In the genomic region with DNA sequence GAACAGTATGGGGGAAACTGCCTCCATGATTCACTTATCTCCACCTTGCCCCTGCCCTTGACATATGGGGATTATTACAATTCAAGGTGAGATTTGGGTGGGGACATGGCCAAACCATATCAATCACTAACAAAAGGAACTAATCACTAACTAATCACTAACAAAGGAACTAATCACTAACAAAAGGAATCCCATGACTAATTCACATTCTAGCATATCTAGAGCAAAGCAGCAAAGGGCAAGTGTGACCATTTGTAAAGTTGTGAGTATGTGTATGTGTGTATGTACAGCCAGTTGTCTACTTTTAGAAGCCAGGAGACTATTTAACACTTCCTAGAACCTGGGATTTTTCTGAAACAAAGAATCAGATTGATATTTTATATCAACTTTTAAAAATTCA, we compare ENCODE assay signal across 33 cellular contexts. TPM values are rescaled to one million over a fixed set of nuclear protein-coding genes. Genes with fewer than 3 reads are reported as not detected.
DNase-seq lines count a peak whose midpoint lies in the region; ATAC-seq and TF ChIP-seq lines count a peak whose summit lies in the region.
"Had no signal": no experiment of that assay in that cellular context is flagged by ENCODE, and none has a peak within 500 bp of the region (broad histone marks: within the 10 kb centered on the region; RNA-seq: fewer than 3 reads in every experiment).

No MANE protein-coding gene starts in this region.

- H3K36me3 ChIP-seq in endodermal cell (ENCODE audit: control insufficient read depth, insufficient read depth, low read length), result no peaks in the 10 kb centered on the region
- H3K36me3 ChIP-seq: BE2C had no signal

- peaks cover 11% of the 10 kb centered on the region for H3K36me3 Mint-ChIP-seq in endodermal cell (ENCODE audit: low read depth)

- ATAC-seq in GM21576 (IDR thresholded peaks at IDR 0.05; ENCODE audit: unreplicated experiment), result no peak
- ATAC-seq: A549; CD8-positive, alpha-beta T cell had no signal

- H3K27me3 ChIP-seq in endodermal cell (ENCODE audit: control insufficient read depth, insufficient read depth, low read length, poor library complexity, severe bottlenecking), result no peaks in the 10 kb centered on the region
- H3K27me3 ChIP-seq: BE2C; BLaER1; BLaER1 treated with 17β-estradiol and CSF1 and Interleukin-3, amounts not matched to agents 10 nM and 100 nM had no signal

- no peaks in the 10 kb centered on the region for H3K4me1 Mint-ChIP-seq in endodermal cell
- H3K4me1 Mint-ChIP-seq: B cell; CD4-positive, alpha-beta memory T cell; CD4-positive, CD25-positive, alpha-beta regulatory T cell; CD8-positive, alpha-beta memory T cell had no signal

- H3K9me3 ChIP-seq in endodermal cell (ENCODE audit: control insufficient read depth, low read length), result peaks cover 50% of the 10 kb centered on the region
- H3K9me3 ChIP-seq: BE2C had no signal

- peaks cover 15% of the 10 kb centered on the region for H3K9me3 Mint-ChIP-seq in endodermal cell

- no peak for DNase-seq in endodermal cell
- DNase-seq in kidney tubule cell (ENCODE audit: low spot score), result peak; percentile 59
- DNase-seq in renal cortical epithelial cell (ENCODE audit: low read depth), result peak; percentile 63
- DNase-seq in NCI-H526 (lab: John Stamatoyannopoulos, UW), result no peak
- no peak for DNase-seq in D341Med (ENCODE audit: low spot score)
- DNase-seq: 8988T; ACHN; AML-193; BE2C; C1 segment of cervical spinal cord; Caco-2; Calu3; CD4-positive, alpha-beta memory T cell; CD4-positive, alpha-beta T cell; CD4-positive, CD25-positive, alpha-beta regulatory T cell; CD8-positive, alpha-beta memory T cell; CD8-positive, alpha-beta T cell; COR-L47; DMS 273 treated with DMSO at 0.1 percent for 48 hours; DMS153; DMS53; DMS79; DMS79 treated with DMSO at 0.1 percent for 48 hours; DND-41; EL had no signal

- no peaks in the 10 kb centered on the region for H3K4me1 ChIP-seq in endodermal cell (ENCODE audit: control insufficient read depth, insufficient read depth, low read length)
- H3K4me1 ChIP-seq: A549, BE2C, BLaER1, Caco-2 had no signal

- no peaks in the 10 kb centered on the region for H3K27me3 Mint-ChIP-seq in endodermal cell (ENCODE audit: insufficient read depth)
- H3K27me3 Mint-ChIP-seq: B cell; CD4-positive, alpha-beta T cell had no signal

- no peak overlapping the region for H3K9ac ChIP-seq in endodermal cell (ENCODE audit: extremely low read depth, low read length, poor library complexity, severe bottlenecking)
- H3K9ac ChIP-seq: BLaER1; BLaER1 treated with 17β-estradiol and CSF1 and Interleukin-3, amounts not matched to agents 10 nM and 100 nM had no signal

- no peak for TF ChIP-seq CTCF in endodermal cell (conservative IDR thresholded peaks at IDR 0.05)

- no peak overlapping the region for H3K27ac Mint-ChIP-seq in endodermal cell
- H3K27ac Mint-ChIP-seq: B cell; CD14-positive monocyte; CD4-positive, alpha-beta memory T cell; CD4-positive, alpha-beta T cell; CD4-positive, CD25-positive, alpha-beta regulatory T cell; CD8-positive, alpha-beta memory T cell; CD8-positive, alpha-beta T cell had no signal

- H3K4me3 ChIP-seq in endodermal cell (ENCODE audit: low read length), result peak overlapping the region; percentile 8
- H3K4me3 ChIP-seq: A549; BLaER1; BLaER1 treated with 17β-estradiol and CSF1 and Interleukin-3, amounts not matched to agents 10 nM and 100 nM had no signal

- no peak overlapping the region for H3K27ac ChIP-seq in endodermal cell (ENCODE audit: low read depth, low read length)
- H3K27ac ChIP-seq: 22Rv1; A549; BLaER1; BLaER1 treated with 17β-estradiol and CSF1 and Interleukin-3, amounts not matched to agents 10 nM and 100 nM; C4-2B had no signal

- no peak overlapping the region for H3K4me3 Mint-ChIP-seq in endodermal cell
- H3K4me3 Mint-ChIP-seq: B cell; CD14-positive monocyte; CD4-positive, alpha-beta memory T cell; CD4-positive, alpha-beta T cell; CD4-positive, CD25-positive, alpha-beta regulatory T cell; CD8-positive, alpha-beta memory T cell; CD8-positive, alpha-beta T cell had no signal

RNA-seq across cellular contexts. Expression of gene PCED1B, which starts 30.9 kb away (rescaled TPM):
- total RNA-seq in endodermal cell, result 1 to 10 TPM; 2.5 to 7.0 TPM
- polyA plus RNA-seq in endodermal cell (2013, experiment 1 of 2), result 2.7 TPM
- polyA plus RNA-seq in endodermal cell (2013, experiment 2 of 2), result 2.0 TPM
- 1.6 and 3.5 TPM in 2 replicates for total RNA-seq in renal cortical epithelial cell

RNA-seq across cellular contexts. Expression of gene AMIGO2, which starts 31.2 kb away (rescaled TPM):
- 1 to 10 TPM; 6.4 to 7.8 TPM for total RNA-seq in endodermal cell
- polyA plus RNA-seq in endodermal cell (2013, experiment 1 of 2), result 10.4 TPM
- polyA plus RNA-seq in endodermal cell (2013, experiment 2 of 2), result 10.8 TPM
- total RNA-seq in renal cortical epithelial cell, result 154 and 312 TPM in 2 replicates

Comparison
In these comparisons a context has a peak if more than half of its experiments do, and no peak if none do; other contexts are left out.
1. DNase-seq: peak in kidney tubule cell (single experiment) and renal cortical epithelial cell (single experiment); none in endodermal cell (single experiment), NCI-H526 (0 of 2) and D341Med (single experiment).
2. RNA of gene AMIGO2, which starts 31.2 kb away (total RNA-seq): 154 to 312 TPM in renal cortical epithelial cell; 6.4 to 7.8 TPM in endodermal cell; every median in the first group is over 10 times any median in the second.